Comparison of ENCODE assay signal across 1 cellular context in genomic region chr1:218377143-218377660, GRCh38.
TF ChIP-seq lines count a peak whose summit lies in the region.

No MANE protein-coding gene starts in this region.

TF ChIP-seq in SK-N-SH, 30 proteins besides CTCF, POLR2A, EP300 and RAD21 (continued from another document):
- 0 out of 2 replicates have a peak, but pooled peaks have one; percentile 64 for TF ChIP-seq REST (IDR thresholded peaks at IDR 0.05; ENCODE audit: low read depth, low read length)
- peak; percentile 93 for TF ChIP-seq RXRA (IDR thresholded peaks at IDR 0.05; ENCODE audit: borderline replicate concordance, low read depth)
- peak; percentile 98 for TF ChIP-seq FOSL2 (IDR thresholded peaks at IDR 0.05; ENCODE audit: borderline replicate concordance, low read depth)
- no peak for TF ChIP-seq GATA2 (CRISPR knock-in tag; IDR thresholded peaks at IDR 0.05)
- peak; percentile 83 for TF ChIP-seq POLR2AphosphoS5 (IDR thresholded peaks at IDR 0.05; ENCODE audit: low read depth, low read length)
- no peak for TF ChIP-seq FOXJ3 (CRISPR knock-in tag; IDR thresholded peaks at IDR 0.05)
- TF ChIP-seq RCOR1 (IDR thresholded peaks at IDR 0.05; ENCODE audit: low read length) = no peak
- TF ChIP-seq YY1 (IDR thresholded peaks at IDR 0.05; ENCODE audit: low read depth) = no peak
- TF ChIP-seq NRF1 (IDR thresholded peaks at IDR 0.05; ENCODE audit: low read depth, low read length) = no peak
- TF ChIP-seq JUND (IDR thresholded peaks at IDR 0.05) = peak; percentile 99
- TF ChIP-seq TAF1 (IDR thresholded peaks at IDR 0.05; ENCODE audit: borderline replicate concordance, low read depth, low read length) = no peak
- peak; percentile 82 for TF ChIP-seq MEF2A (IDR thresholded peaks at IDR 0.05; ENCODE audit: borderline replicate concordance, low read depth)
- peak; percentile 96 for TF ChIP-seq PBX3 (IDR thresholded peaks at IDR 0.05)
- peak; percentile 98 for TF ChIP-seq TCF12 (IDR thresholded peaks at IDR 0.05)
